ENCODE assay signal across 14 cellular contexts in genomic region chr1:35864813-35865212, GRCh38.
"Had no signal": no experiment of that assay in that cellular context is flagged by ENCODE, and none has a peak within 500 bp of the region (broad histone marks: within the 10 kb centered on the region; RNA-seq: fewer than 3 reads in every experiment).

No MANE protein-coding gene starts in this region.

- H3K4me1 ChIP-seq: psoas muscle had no signal

- H3K4me3 Mint-ChIP-seq: activated naive CD8-positive, alpha-beta T cell treated with anti-CD3 and anti-CD28 coated beads, Interleukin-2, amount 50 U/mL, for 24 hours; activated T-helper 17 cell treated with anti-CD3 and anti-CD28 coated beads, Interleukin-2, amount 50 U/mL, for 72 hours; nephron; stimulated activated naive CD8-positive, alpha-beta T cell treated with anti-CD3 and anti-CD28 coated beads, Interleukin-15, amount 100 ng/mL, for 72 hours; type B pancreatic cell had no signal

- H3K36me3 Mint-ChIP-seq: type B pancreatic cell had no signal

- H3K27ac Mint-ChIP-seq: activated naive CD8-positive, alpha-beta T cell treated with anti-CD3 and anti-CD28 coated beads, Interleukin-2, amount 50 U/mL, for 24 hours; activated T-helper 17 cell treated with anti-CD3 and anti-CD28 coated beads, Interleukin-2, amount 50 U/mL, for 72 hours; nephron; stimulated activated naive CD8-positive, alpha-beta T cell treated with anti-CD3 and anti-CD28 coated beads, Interleukin-15, amount 100 ng/mL, for 72 hours; type B pancreatic cell had no signal

- H3K4me1 Mint-ChIP-seq: activated naive CD8-positive, alpha-beta T cell treated with anti-CD3 and anti-CD28 coated beads, Interleukin-2, amount 50 U/mL, for 24 hours; activated T-helper 17 cell treated with anti-CD3 and anti-CD28 coated beads, Interleukin-2, amount 50 U/mL, for 72 hours; nephron; stimulated activated naive CD8-positive, alpha-beta T cell treated with anti-CD3 and anti-CD28 coated beads, Interleukin-15, amount 100 ng/mL, for 72 hours had no signal

- H3K27me3 ChIP-seq: hepatocyte had no signal

- H3K4me3 ChIP-seq: hepatocyte, psoas muscle had no signal

- H3K9me3 ChIP-seq: psoas muscle had no signal

- H3K27ac ChIP-seq: hepatocyte, psoas muscle, VCaP had no signal

- ATAC-seq: activated naive CD8-positive, alpha-beta T cell treated with anti-CD3 and anti-CD28 coated beads, Interleukin-2, amount 50 U/mL, for 24 hours; activated T-helper 17 cell treated with anti-CD3 and anti-CD28 coated beads, Interleukin-2, amount 50 U/mL, for 72 hours; esophagus mucosa; psoas muscle; sciatic nerve; stimulated activated naive CD8-positive, alpha-beta T cell treated with anti-CD3 and anti-CD28 coated beads, Interleukin-15, amount 100 ng/mL, for 72 hours had no signal

- DNase-seq: activated CD4-positive, alpha-beta T cell treated with anti-CD3 and anti-CD28 coated beads for 1 hour; activated CD4-positive, alpha-beta T cell treated with anti-CD3 and anti-CD28 coated beads, Interleukin-2, amount 50 U/mL, for 48 hours; activated naive CD4-positive, alpha-beta T cell treated with Interleukin-2 at 50 U/mL for 16 hours; activated naive CD8-positive, alpha-beta T cell treated with anti-CD3 and anti-CD28 coated beads, Interleukin-2, amount 50 U/mL, for 24 hours; aorta; psoas muscle; stimulated activated naive CD8-positive, alpha-beta T cell treated with anti-CD3 and anti-CD28 coated beads, Interleukin-15, amount 100 ng/mL, for 72 hours had no signal

- H3K27me3 Mint-ChIP-seq: activated T-helper 17 cell treated with anti-CD3 and anti-CD28 coated beads, Interleukin-2, amount 50 U/mL, for 72 hours; stimulated activated naive CD8-positive, alpha-beta T cell treated with anti-CD3 and anti-CD28 coated beads, Interleukin-15, amount 100 ng/mL, for 72 hours; type B pancreatic cell had no signal

- H3K9me3 Mint-ChIP-seq: activated naive CD8-positive, alpha-beta T cell treated with anti-CD3 and anti-CD28 coated beads, Interleukin-2, amount 50 U/mL, for 24 hours; activated T-helper 17 cell treated with anti-CD3 and anti-CD28 coated beads, Interleukin-2, amount 50 U/mL, for 72 hours; nephron; stimulated activated naive CD8-positive, alpha-beta T cell treated with anti-CD3 and anti-CD28 coated beads, Interleukin-15, amount 100 ng/mL, for 72 hours; type B pancreatic cell had no signal
